24 cellular contexts compared by ENCODE assay signal in genomic region chr2:200003444-200003843, GRCh38. TPM values are rescaled to one million over a fixed set of nuclear protein-coding genes. Genes with fewer than 3 reads are reported as not detected.
A peak's percentile ranks its signal among the peaks of the same experiment; 100 is the strongest.
DNase-seq lines count a peak whose midpoint lies in the region; ATAC-seq, FAIRE-seq and TF ChIP-seq lines count a peak whose summit lies in the region.
"Had no signal": no experiment of that assay in that cellular context is flagged by ENCODE, and none has a peak within 500 bp of the region (broad histone marks: within the 10 kb centered on the region; RNA-seq: fewer than 3 reads in every experiment).

No MANE protein-coding gene starts in this region.

- peak; percentile 98 for ATAC-seq in PC-3
- ATAC-seq in HG02870 (IDR thresholded peaks at IDR 0.05; ENCODE audit: unreplicated experiment): no peak
- ATAC-seq: activated T-cell treated with anti-CD3 and anti-CD28 coated beads, Interleukin-2, amount 50 U/mL, for 72 hours; left colon had no signal

- TF ChIP-seq CTCF in PC-3 (conservative IDR thresholded peaks at IDR 0.05; ENCODE audit: low read depth, low read length) (no peak), endothelial cell of umbilical vein (IDR thresholded peaks at IDR 0.05; ENCODE audit: extremely low read depth in 1 of 2, insufficient read depth in 1 of 2, low read depth in 1 of 2, low read length in 2 of 2) (no peak), neural progenitor cell (IDR thresholded peaks at IDR 0.05) (no peak)

- H3K9ac ChIP-seq in PC-3 (ENCODE audit: low read length): no peak overlapping the region
- H3K9ac ChIP-seq in endothelial cell of umbilical vein (replicated peaks; ENCODE audit: extremely low read depth, insufficient read depth, low read length): no peak overlapping the region
- no peak overlapping the region for H3K9ac ChIP-seq in neural progenitor cell
- H3K9ac ChIP-seq: KMS-11 had no signal

- H3K27ac Mint-ChIP-seq in neural progenitor cell: peak overlapping the region; percentile 90
- H3K27ac Mint-ChIP-seq: activated naive CD8-positive, alpha-beta T cell treated with anti-CD3 and anti-CD28 coated beads for 36 hours; activated T-cell treated with anti-CD3 and anti-CD28 coated beads, Interleukin-2, amount 50 U/mL, for 72 hours; CD4-positive, alpha-beta T cell had no signal

- peaks cover 10% of the 10 kb centered on the region for H3K9me3 Mint-ChIP-seq in neural progenitor cell
- H3K9me3 Mint-ChIP-seq: activated naive CD8-positive, alpha-beta T cell treated with anti-CD3 and anti-CD28 coated beads for 36 hours; CD4-positive, alpha-beta T cell had no signal

- peak; percentile 91 for FAIRE-seq in endothelial cell of umbilical vein (lab: Jason Lieb, UNC)

- H3K79me2 ChIP-seq in PC-3 (ENCODE audit: low read length) (no peaks in the 10 kb centered on the region), endothelial cell of umbilical vein (ENCODE audit: control insufficient read depth, insufficient read depth, low read length) (no peaks in the 10 kb centered on the region), neural progenitor cell (ENCODE audit: low read depth) (no peaks in the 10 kb centered on the region)

- no peaks in the 10 kb centered on the region for H3K27me3 Mint-ChIP-seq in neural progenitor cell (ENCODE audit: insufficient read depth, low read depth)
- H3K27me3 Mint-ChIP-seq: activated naive CD8-positive, alpha-beta T cell treated with anti-CD3 and anti-CD28 coated beads for 36 hours had no signal

- H3K27ac ChIP-seq in PC-3 (ENCODE audit: low read length) (no peak overlapping the region), endothelial cell of umbilical vein (ENCODE audit: insufficient read depth, low read depth, low read length) (no peak overlapping the region), neural progenitor cell (no peak overlapping the region)
- H3K27ac ChIP-seq: KMS-11, neutrophil, sigmoid colon, SJCRH30, uterus had no signal

- CTCF ChIA-PET in PC-3 (lab: Charles Lee) (no interaction called here), endothelial cell of umbilical vein (lab: Charles Lee) (interaction anchor here (1.0 to 1.7 kb wide), 5 partner anchors 14 to 478 kb away, joined by 3 to 6 read pairs (median 3); no protein-coding TSS in a partner anchor)

- H3K36me3 ChIP-seq in PC-3 (ENCODE audit: low read depth, low read length): no peaks in the 10 kb centered on the region
- H3K36me3 ChIP-seq in endothelial cell of umbilical vein (ENCODE audit: control insufficient read depth in 2 of 2, extremely low read depth in 1 of 2, insufficient read depth in 2 of 2, low read length in 2 of 2): no peaks in the 10 kb centered on the region
- no peaks in the 10 kb centered on the region for H3K36me3 ChIP-seq in neural progenitor cell
- H3K36me3 ChIP-seq: neutrophil, sigmoid colon, SJCRH30, uterus had no signal

- POLR2A ChIA-PET in PC-3 (lab: Charles Lee; ENCODE audit: unreplicated experiment) (no interaction called here), endothelial cell of umbilical vein (lab: Charles Lee) (interaction anchor here (1.1 kb wide), 1 partner anchor 10 kb away, joined by 3 read pairs; no protein-coding TSS in a partner anchor)

- intact Hi-C loops in PC-3 (cut with micrococcal nuclease): no loop called here
- intact Hi-C loops in endothelial cell of umbilical vein (cut with micrococcal nuclease): no loop called here

- H3K4me2 ChIP-seq in PC-3 (ENCODE audit: low read length): no peak overlapping the region
- peak overlapping the region; percentile 21 for H3K4me2 ChIP-seq in endothelial cell of umbilical vein (ENCODE audit: insufficient read depth, low read length)
- peak overlapping the region; percentile 32 for H3K4me2 ChIP-seq in neural progenitor cell
- H3K4me2 ChIP-seq: KMS-11 had no signal

- no peaks in the 10 kb centered on the region for H3K27me3 ChIP-seq in PC-3 (ENCODE audit: low read length)
- peaks cover 0 to 2% of the 10 kb centered on the region in 2 experiments for H3K27me3 ChIP-seq in endothelial cell of umbilical vein (ENCODE audit: control insufficient read depth in 2 of 2, insufficient read depth in 2 of 2, low read length in 2 of 2)
- H3K27me3 ChIP-seq in neural progenitor cell: no peaks in the 10 kb centered on the region
- H3K27me3 ChIP-seq: neutrophil, sigmoid colon, SJCRH30, uterus had no signal

- H3K9me1 ChIP-seq in endothelial cell of umbilical vein (replicated peaks; ENCODE audit: control insufficient read depth, extremely low read depth, insufficient read depth, low read length): no peaks in the 10 kb centered on the region

- peaks cover 8% of the 10 kb centered on the region; the same call in 1 of the 2 replicates for H3K4me1 ChIP-seq in PC-3 (ENCODE audit: insufficient read depth, low read length)
- H3K4me1 ChIP-seq in endothelial cell of umbilical vein (ENCODE audit: control insufficient read depth, extremely low read depth, insufficient read depth, low read length): peaks cover 12% of the 10 kb centered on the region
- H3K4me1 ChIP-seq in neural progenitor cell: peaks cover 16% of the 10 kb centered on the region
- H3K4me1 ChIP-seq: sigmoid colon, uterus had no signal

- dilution Hi-C loops in endothelial cell of umbilical vein (cut with MboI; ENCODE audit: extremely low pct_ligation_motif_present, low sequenced_read_pairs): no loop called here

- H3K4me1 Mint-ChIP-seq in neural progenitor cell: peaks cover 13% of the 10 kb centered on the region
- H3K4me1 Mint-ChIP-seq: activated naive CD8-positive, alpha-beta T cell treated with anti-CD3 and anti-CD28 coated beads for 36 hours had no signal

- BruUV-seq in PC-3 (replicated peaks; lab: Mats Ljungman, UMichigan) (no TSS peak), endothelial cell of umbilical vein (replicated peaks; lab: Mats Ljungman, UMichigan) (no TSS peak)

- H4K20me1 ChIP-seq in PC-3 (ENCODE audit: low read length) (no peaks in the 10 kb centered on the region), endothelial cell of umbilical vein (replicated peaks; ENCODE audit: control insufficient read depth, extremely low read depth, insufficient read depth, low read length) (no peaks in the 10 kb centered on the region), neural progenitor cell (ENCODE audit: low read depth) (no peaks in the 10 kb centered on the region)

- H3F3A ChIP-seq in PC-3 (ENCODE audit: low read length, unreplicated experiment) (no peaks in the 10 kb centered on the region), neural progenitor cell (ENCODE audit: low read depth) (no peaks in the 10 kb centered on the region)

- DNase-seq in ELR (ENCODE audit: low read depth) (peak; percentile 40), PC-3 (peak; percentile 44), endothelial cell of umbilical vein (ENCODE audit: low read depth, low spot score) (peak; percentile 75), neural progenitor cell (ENCODE audit: low spot score) (peak; percentile 4), NCI-H2029 (lab: John Stamatoyannopoulos, UW) (no peak), iPS-NIHi7 (ENCODE audit: extremely low spot score) (no peak), germinal center (ENCODE audit: low spot score) (no peak)
- DNase-seq: activated naive CD8-positive, alpha-beta T cell treated with anti-CD3 and anti-CD28 coated beads for 36 hours; activated T-cell treated with anti-CD3 and anti-CD28 coated beads, Interleukin-2, amount 50 U/mL, for 72 hours; caudate nucleus; CD4-positive, alpha-beta T cell; effector CD4-positive, alpha-beta T cell; GOT3; hypothalamus; left colon; NCI-H1092 treated with DMSO at 0.1 percent for 48 hours; NCI-H748 treated with DMSO at 0.1 percent for 48 hours; OCI-M1; sigmoid colon; SJCRH30; uterus had no signal

- H2AFZ ChIP-seq in PC-3 (ENCODE audit: low read length) (peak overlapping the region; percentile 12), endothelial cell of umbilical vein (ENCODE audit: low read depth, low read length) (peak overlapping the region; percentile 15), neural progenitor cell (replicated peaks) (peak overlapping the region; percentile 65)

- no peaks in the 10 kb centered on the region for H3K9me2 ChIP-seq in PC-3 (replicated peaks; ENCODE audit: low read length)

- no peak overlapping the region for H3K4me3 Mint-ChIP-seq in neural progenitor cell
- H3K4me3 Mint-ChIP-seq: activated naive CD8-positive, alpha-beta T cell treated with anti-CD3 and anti-CD28 coated beads for 36 hours; activated T-cell treated with anti-CD3 and anti-CD28 coated beads, Interleukin-2, amount 50 U/mL, for 72 hours; CD4-positive, alpha-beta T cell had no signal

- H3K4me3 ChIP-seq in PC-3 (ENCODE audit: low read length) (no peak overlapping the region), endothelial cell of umbilical vein (replicated peaks in 1 of 3; ENCODE audit: insufficient read depth in 1 of 3, low read depth in 1 of 3, low read length in 3 of 3) (no peak overlapping the region), neural progenitor cell (no peak overlapping the region)
- H3K4me3 ChIP-seq: sigmoid colon, SJCRH30, uterus had no signal

- TF ChIP-seq POLR2A in endothelial cell of umbilical vein (IDR thresholded peaks at IDR 0.05; ENCODE audit: low read depth, low read length): no peak

- H3K36me3 Mint-ChIP-seq in neural progenitor cell: no peaks in the 10 kb centered on the region
- H3K36me3 Mint-ChIP-seq: activated naive CD8-positive, alpha-beta T cell treated with anti-CD3 and anti-CD28 coated beads for 36 hours had no signal

- no peaks in the 10 kb centered on the region for H3K9me3 ChIP-seq in PC-3 (ENCODE audit: low read length)
- H3K9me3 ChIP-seq in endothelial cell of umbilical vein (replicated peaks; ENCODE audit: control insufficient read depth, insufficient read depth, low read length): no peaks in the 10 kb centered on the region
- no peaks in the 10 kb centered on the region for H3K9me3 ChIP-seq in neural progenitor cell (ENCODE audit: low read depth)
- H3K9me3 ChIP-seq: neutrophil, SJCRH30, uterus had no signal

RNA-seq across cellular contexts. Expression of gene MAIP1, which starts 48.1 kb away (rescaled TPM):
- 44.7 and 49.2 TPM in 2 replicates for total RNA-seq in PC-3 (2014; rRNA removed)
- total RNA-seq in endothelial cell of umbilical vein: 17.7 and 17.9 TPM in 2 replicates
- 12.0 and 14.4 TPM in 2 replicates for polyA plus RNA-seq in endothelial cell of umbilical vein
- 12.1 and 14.4 TPM in 2 replicates for polyA plus RNA-seq in endothelial cell of umbilical vein (2011; cell fraction: cytosol; rRNA removed)
- polyA plus RNA-seq in endothelial cell of umbilical vein (2011; cell fraction: nucleus; rRNA removed): 6.8 and 7.4 TPM in 2 replicates
- 19.5 and 25.0 TPM in 2 replicates for polyA plus RNA-seq in endothelial cell of umbilical vein (2012)
- 6.6 and 9.5 TPM in 2 replicates for polyA minus RNA-seq in endothelial cell of umbilical vein
- polyA minus RNA-seq in endothelial cell of umbilical vein (2011; cell fraction: cytosol; rRNA and poly(A)+ RNA removed): 15.2 TPM
- 13.5 and 13.8 TPM in 2 replicates for polyA minus RNA-seq in endothelial cell of umbilical vein (2011; cell fraction: nucleus; rRNA and poly(A)+ RNA removed)
- total RNA-seq in neural progenitor cell (ENCODE audit: low replicate concordance): 14.0 and 27.9 TPM in 2 replicates

RNA-seq across cellular contexts. Expression of gene TYW5, which starts 48.2 kb away (rescaled TPM):
- total RNA-seq in PC-3 (2014; rRNA removed): 5.4 and 9.0 TPM in 2 replicates
- total RNA-seq in endothelial cell of umbilical vein: 8.5 and 8.9 TPM in 2 replicates
- polyA plus RNA-seq in endothelial cell of umbilical vein: 1.7 and 2.6 TPM in 2 replicates
- polyA plus RNA-seq in endothelial cell of umbilical vein (2011; cell fraction: cytosol; rRNA removed): 2.3 and 2.8 TPM in 2 replicates
- 9.7 and 12.6 TPM in 2 replicates for polyA plus RNA-seq in endothelial cell of umbilical vein (2011; cell fraction: nucleus; rRNA removed)
- polyA plus RNA-seq in endothelial cell of umbilical vein (2012): 6.6 and 6.9 TPM in 2 replicates
- polyA minus RNA-seq in endothelial cell of umbilical vein: 3.2 and 4.4 TPM in 2 replicates
- polyA minus RNA-seq in endothelial cell of umbilical vein (2011; cell fraction: cytosol; rRNA and poly(A)+ RNA removed): 1.4 TPM
- polyA minus RNA-seq in endothelial cell of umbilical vein (2011; cell fraction: nucleus; rRNA and poly(A)+ RNA removed): 9.4 and 13.2 TPM in 2 replicates
- total RNA-seq in neural progenitor cell (ENCODE audit: low replicate concordance): 17.1 and 25.0 TPM in 2 replicates

Comparison
In these comparisons a context has a peak if more than half of its experiments do, and no peak if none do; other contexts are left out.
1. DNase-seq: peak in ELR (single experiment), PC-3 (single experiment), endothelial cell of umbilical vein (single experiment) and neural progenitor cell (single experiment); none in NCI-H2029 (single experiment), iPS-NIHi7 (single experiment) and germinal center (single experiment).
2. H2AFZ ChIP-seq: peak in every context shown above with its lines; median percentile 65 in neural progenitor cell; 15 in endothelial cell of umbilical vein; 12 in PC-3.